In genomic region chr6:41519748-41520699, GRCh38 we compare ENCODE assay signal across 16 cellular contexts. TPM values are rescaled to one million over a fixed set of nuclear protein-coding genes. Genes with fewer than 3 reads are reported as not detected.
DNase-seq lines count a peak whose midpoint lies in the region; ATAC-seq, FAIRE-seq and TF ChIP-seq lines count a peak whose summit lies in the region.
"Had no signal": no experiment of that assay in that cellular context is flagged by ENCODE, and none has a peak within 500 bp of the region (broad histone marks: within the 10 kb centered on the region; RNA-seq: fewer than 3 reads in every experiment).

No MANE protein-coding gene starts in this region.

- ATAC-seq in GM21619 (IDR thresholded peaks at IDR 0.05; ENCODE audit: unreplicated experiment) = no peak
- ATAC-seq: T-cell had no signal

- no peak overlapping the region for H3K4me3 Mint-ChIP-seq in activated T-helper 1 cell treated with anti-CD3 and anti-CD28 coated beads, Interleukin-12 subunit alpha, Interleukin-12 subunit beta, Interleukin-2, Interleukin-4 antibody, amounts not matched to agents 30 ng/mL and 10 ng/mL and 1 ng/mL, durations not matched to agents 14 hours and 24 hours and 36 hours
- no peak overlapping the region for H3K4me3 Mint-ChIP-seq in glutamatergic neuron (ENCODE audit: unreplicated experiment)
- H3K4me3 Mint-ChIP-seq: memory B cell, T-cell had no signal

- H3K36me3 ChIP-seq in cardiac muscle cell = no peaks in the 10 kb centered on the region
- no peaks in the 10 kb centered on the region for H3K36me3 ChIP-seq in right atrium auricular region
- H3K36me3 ChIP-seq in H1 (ENCODE audit: control insufficient read depth in 2 of 4, insufficient read depth in 4 of 4, low read length in 3 of 4) = no peaks in the 10 kb centered on the region
- no peaks in the 10 kb centered on the region for H3K36me3 ChIP-seq in mucosa of rectum (ENCODE audit: control insufficient read depth in 2 of 2, insufficient read depth in 2 of 2, low read length in 2 of 2)
- H3K36me3 ChIP-seq: tibial artery had no signal

- H3K14ac ChIP-seq in H1 (ENCODE audit: insufficient read length) = no peak overlapping the region

- H3K27ac ChIP-seq in cardiac muscle cell (peak overlapping the region; percentile 68), right atrium auricular region (no peak overlapping the region), H1 (ENCODE audit: low read depth, low read length) (no peak overlapping the region), mucosa of rectum (ENCODE audit: low read depth in 2 of 2, low read length in 2 of 2) (peak overlapping the region; percentile 86 to 87)
- H3K27ac ChIP-seq: tibial artery had no signal

- CTCF ChIA-PET in H1 (lab: Charles Lee; ENCODE audit: partially characterized antibody) = interaction anchor here (0.6 to 2.5 kb wide), 14 partner anchors 9 to 169 kb away, joined by 3 to 11 read pairs (median 4); no protein-coding TSS in a partner anchor

- H2BK12ac ChIP-seq in H1 (ENCODE audit: low read depth, low read length) = no peak overlapping the region

- H3K27me3 Mint-ChIP-seq in activated T-helper 1 cell treated with anti-CD3 and anti-CD28 coated beads, Interleukin-12 subunit alpha, Interleukin-12 subunit beta, Interleukin-2, Interleukin-4 antibody, amounts not matched to agents 30 ng/mL and 10 ng/mL and 1 ng/mL, durations not matched to agents 14 hours and 24 hours and 36 hours (ENCODE audit: insufficient read depth) = peaks cover 34% of the 10 kb centered on the region
- H3K27me3 Mint-ChIP-seq in glutamatergic neuron (ENCODE audit: unreplicated experiment) = no peaks in the 10 kb centered on the region

- H4K20me1 ChIP-seq in H1 (replicated peaks in 1 of 2; ENCODE audit: control insufficient read depth in 1 of 2, insufficient read depth in 2 of 2, low read length in 2 of 2) = no peaks in the 10 kb centered on the region

- no peak for FAIRE-seq in H1 (lab: Jason Lieb, UNC)
- FAIRE-seq: frontal cortex had no signal

- no peak overlapping the region for H2AK5ac ChIP-seq in H1 (ENCODE audit: low read depth, low read length)

- no peak overlapping the region for H3K18ac ChIP-seq in H1 (ENCODE audit: extremely low read depth, low read length)

- no peaks in the 10 kb centered on the region for H3K27me3 ChIP-seq in cardiac muscle cell
- H3K27me3 ChIP-seq in right atrium auricular region = no peaks in the 10 kb centered on the region
- peaks cover 0 to 7% (median 0%) of the 10 kb centered on the region in 4 experiments; a peak in 2 of 7 replicates for H3K27me3 ChIP-seq in H1 (replicated peaks in 1 of 4; ENCODE audit: control insufficient read depth in 3 of 4, extremely low read depth in 1 of 4, insufficient read depth in 3 of 4, low read length in 3 of 4)
- peaks cover 0 to 5% of the 10 kb centered on the region in 2 donors for H3K27me3 ChIP-seq in mucosa of rectum (ENCODE audit: control insufficient read depth in 2 of 2, insufficient read depth in 2 of 2, low read length in 2 of 2)

- no peak overlapping the region for H3K4ac ChIP-seq in H1 (replicated peaks; ENCODE audit: insufficient read length, low read depth, low read length)

- DNase-seq in cardiac muscle cell (ENCODE audit: low read depth in 1 of 2, low spot score in 1 of 2) (no peak), right atrium auricular region (ENCODE audit: low spot score) (no peak), H1 (ENCODE audit: low read depth in 1 of 2, low spot score in 2 of 2) (no peak), foreskin fibroblast (no peak), glutamatergic neuron (no peak)
- DNase-seq in activated T-helper 1 cell treated with anti-CD3 and anti-CD28 coated beads, Interleukin-12 subunit alpha, Interleukin-12 subunit beta, Interleukin-2, Interleukin-4 antibody, amounts not matched to agents 30 ng/mL and 10 ng/mL and 1 ng/mL, durations not matched to agents 14 hours and 24 hours and 36 hours (ENCODE audit: low spot score) = no peak
- DNase-seq: activated CD8-positive, alpha-beta memory T cell treated with anti-CD3 and anti-CD28 coated beads for 24 hours; activated effector memory CD4-positive, alpha-beta T cell treated with Interleukin-2 at 50 U/mL for 16 hours; amygdala; Kasumi-1; T-cell; tibial artery had no signal

- H3K4me1 ChIP-seq in cardiac muscle cell (ENCODE audit: low read depth) (peaks cover 12% of the 10 kb centered on the region), right atrium auricular region (no peaks in the 10 kb centered on the region), H1 (replicated peaks in 1 of 4; ENCODE audit: control insufficient read depth in 3 of 4, insufficient read depth in 4 of 4, low read length in 3 of 4) (peaks cover 0 to 9% (median 2%) of the 10 kb centered on the region in 4 experiments; a peak in 3 of 7 replicates), mucosa of rectum (ENCODE audit: control insufficient read depth in 2 of 2, insufficient read depth in 2 of 2, low read length in 2 of 2) (peaks cover 19 to 27% of the 10 kb centered on the region in 2 donors)
- H3K4me1 ChIP-seq: tibial artery had no signal

- H3K4me1 Mint-ChIP-seq in activated T-helper 1 cell treated with anti-CD3 and anti-CD28 coated beads, Interleukin-12 subunit alpha, Interleukin-12 subunit beta, Interleukin-2, Interleukin-4 antibody, amounts not matched to agents 30 ng/mL and 10 ng/mL and 1 ng/mL, durations not matched to agents 14 hours and 24 hours and 36 hours (ENCODE audit: low read depth) = no peaks in the 10 kb centered on the region
- H3K4me1 Mint-ChIP-seq in glutamatergic neuron (ENCODE audit: low read depth, unreplicated experiment) = no peaks in the 10 kb centered on the region
- H3K4me1 Mint-ChIP-seq: memory B cell, T-cell had no signal

- no peak for TF ChIP-seq EP300 in H1 (IDR thresholded peaks at IDR 0.05; ENCODE audit: borderline replicate concordance in 1 of 2, low read depth in 2 of 2, low read length in 2 of 2)

- POLR2A ChIA-PET in H1 (lab: Charles Lee; ENCODE audit: partially characterized antibody) = interaction anchor here (0.7 kb wide), 1 partner anchor 16 kb away, joined by 3 read pairs; no protein-coding TSS in a partner anchor

- H3K4me3 ChIP-seq in cardiac muscle cell (no peak overlapping the region), right atrium auricular region (no peak overlapping the region), H1 (ENCODE audit: extremely low read depth in 1 of 4, insufficient read depth in 2 of 4, low read depth in 3 of 4, low read length in 4 of 4) (no peak overlapping the region), mucosa of rectum (ENCODE audit: low read length in 2 of 2) (no peak overlapping the region), foreskin fibroblast (ENCODE audit: low read depth in 1 of 2, low read length in 2 of 2) (no peak overlapping the region)
- H3K4me3 ChIP-seq: tibial artery had no signal

- H3K4me2 ChIP-seq in H1 (ENCODE audit: insufficient read depth in 1 of 2, low read depth in 2 of 2, low read length in 2 of 2) = no peak overlapping the region

- H3K23me2 ChIP-seq in H1 (ENCODE audit: low read depth, low read length) = no peaks in the 10 kb centered on the region

- H3K36me3 Mint-ChIP-seq in activated T-helper 1 cell treated with anti-CD3 and anti-CD28 coated beads, Interleukin-12 subunit alpha, Interleukin-12 subunit beta, Interleukin-2, Interleukin-4 antibody, amounts not matched to agents 30 ng/mL and 10 ng/mL and 1 ng/mL, durations not matched to agents 14 hours and 24 hours and 36 hours (ENCODE audit: low read depth) = no peaks in the 10 kb centered on the region
- H3K36me3 Mint-ChIP-seq in glutamatergic neuron (ENCODE audit: unreplicated experiment) = no peaks in the 10 kb centered on the region
- H3K36me3 Mint-ChIP-seq: memory B cell, T-cell had no signal

- H2BK20ac ChIP-seq in H1 (ENCODE audit: low read length) = no peak overlapping the region

- no peak overlapping the region for H2BK120ac ChIP-seq in H1 (replicated peaks; ENCODE audit: low read depth, low read length)

- TF ChIP-seq POLR2A in H1 (IDR thresholded peaks at IDR 0.05; ENCODE audit: control extremely low read depth in 1 of 2, low read depth in 2 of 2, low read length in 2 of 2) = no peak

- no peak overlapping the region for H4K91ac ChIP-seq in H1 (replicated peaks; ENCODE audit: insufficient read length, low read length)

- H2BK15ac ChIP-seq in H1 (ENCODE audit: low read length) = no peak overlapping the region

- no peaks in the 10 kb centered on the region for H3K9me3 Mint-ChIP-seq in activated T-helper 1 cell treated with anti-CD3 and anti-CD28 coated beads, Interleukin-12 subunit alpha, Interleukin-12 subunit beta, Interleukin-2, Interleukin-4 antibody, amounts not matched to agents 30 ng/mL and 10 ng/mL and 1 ng/mL, durations not matched to agents 14 hours and 24 hours and 36 hours
- peaks cover 2% of the 10 kb centered on the region for H3K9me3 Mint-ChIP-seq in glutamatergic neuron (ENCODE audit: unreplicated experiment)
- H3K9me3 Mint-ChIP-seq: memory B cell, T-cell had no signal

- intact Hi-C loops in activated T-helper 1 cell treated with anti-CD3 and anti-CD28 coated beads, Interleukin-12 subunit alpha, Interleukin-12 subunit beta, Interleukin-2, Interleukin-4 antibody, amounts not matched to agents 30 ng/mL and 10 ng/mL and 1 ng/mL, durations not matched to agents 14 hours and 24 hours and 36 hours (cut with micrococcal nuclease) = no loop called here

- 0 out of 2 replicates have a peak overlapping the region, but pooled peaks have one; percentile 31 for H4K8ac ChIP-seq in H1 (ENCODE audit: extremely low read depth, insufficient read depth, low read length)

- no peaks in the 10 kb centered on the region for H3K79me2 ChIP-seq in H1 (ENCODE audit: control insufficient read depth in 1 of 2, insufficient read depth in 2 of 2, low read length in 2 of 2)

- no peak for TF ChIP-seq CTCF in cardiac muscle cell (IDR thresholded peaks at IDR 0.05; ENCODE audit: low read depth, low read length)
- TF ChIP-seq CTCF in right atrium auricular region (IDR thresholded peaks at IDR 0.05) = no peak
- TF ChIP-seq CTCF in H1 (IDR thresholded peaks at IDR 0.05; ENCODE audit: control extremely low read depth in 1 of 3, insufficient read depth in 1 of 3, low read depth in 1 of 3, low read length in 3 of 3) = no peak
- TF ChIP-seq CTCF in foreskin fibroblast (IDR thresholded peaks at IDR 0.05; ENCODE audit: low read depth, low read length) = no peak
- no peak for TF ChIP-seq CTCF in glutamatergic neuron (IDR thresholded peaks at IDR 0.05; ENCODE audit: partially characterized antibody, unreplicated experiment)

- H3K79me1 ChIP-seq in H1 (ENCODE audit: low read depth, low read length) = no peaks in the 10 kb centered on the region

- H3K9me3 ChIP-seq in cardiac muscle cell (ENCODE audit: low read depth) (no peaks in the 10 kb centered on the region), right atrium auricular region (no peaks in the 10 kb centered on the region), H1 (ENCODE audit: insufficient read depth in 2 of 2, low read depth in 1 of 2, low read length in 1 of 2) (no peaks in the 10 kb centered on the region), mucosa of rectum (ENCODE audit: control insufficient read depth in 2 of 2, low read length in 2 of 2) (no peaks in the 10 kb centered on the region)
- H3K9me3 ChIP-seq: tibial artery had no signal

- no peak overlapping the region for H3K56ac ChIP-seq in H1 (replicated peaks; ENCODE audit: insufficient read length, low read depth, low read length)

- H3K27ac Mint-ChIP-seq in activated T-helper 1 cell treated with anti-CD3 and anti-CD28 coated beads, Interleukin-12 subunit alpha, Interleukin-12 subunit beta, Interleukin-2, Interleukin-4 antibody, amounts not matched to agents 30 ng/mL and 10 ng/mL and 1 ng/mL, durations not matched to agents 14 hours and 24 hours and 36 hours = no peak overlapping the region
- H3K27ac Mint-ChIP-seq in glutamatergic neuron (ENCODE audit: unreplicated experiment) = no peak overlapping the region
- H3K27ac Mint-ChIP-seq: memory B cell, T-cell had no signal

- TF ChIP-seq RAD21 in H1 (IDR thresholded peaks at IDR 0.05 in 1 of 2, conservative IDR thresholded peaks at IDR 0.05 in 1 of 2; ENCODE audit: low read depth in 2 of 2, low read length in 2 of 2) = no peak

- H2AFZ ChIP-seq in H1 (ENCODE audit: low read length) = no peak overlapping the region

- WGBS in H1 (ENCODE audit: extremely low coverage in 1 of 2, insufficient coverage in 1 of 2, insufficient read length in 1 of 2, insufficient replicate concordance in 2 of 2, low coverage in 1 of 2, low lambda C conversion rate in 2 of 2, missing lambda C conversion rate in 1 of 2), 2 experiments = 85% methylated on average over 8 of the region's 8 CpGs; no CpG with 5 or more reads in 1 of the 2 experiments

- no peak overlapping the region for H3K23ac ChIP-seq in H1 (ENCODE audit: insufficient read length)

- H3K9ac ChIP-seq in H1 (replicated peaks in 1 of 4; ENCODE audit: extremely low read depth in 1 of 4, low read depth in 3 of 4, low read length in 3 of 4) = no peak overlapping the region
- peak overlapping the region; percentile 47 to 65 for H3K9ac ChIP-seq in mucosa of rectum (ENCODE audit: low read depth in 1 of 2, low read length in 2 of 2)

- no peak overlapping the region for H4K5ac ChIP-seq in H1 (ENCODE audit: insufficient read length, low read depth, low read length)

- H2BK5ac ChIP-seq in H1 (ENCODE audit: low read depth, low read length) = no peak overlapping the region

RNA-seq across cellular contexts. Expression of gene FOXP4, which starts 26.2 kb away (rescaled TPM):
- total RNA-seq in cardiac muscle cell (24.5 and 29.0 TPM in 2 replicates), right atrium auricular region (10 to 100 TPM in 1 of 2 donors, 1 to 10 TPM in 1; 9.3 to 20.2 TPM), glutamatergic neuron (ENCODE audit: unreplicated experiment) (27.9 TPM)
- polyA plus RNA-seq in cardiac muscle cell (42.5 and 51.1 TPM in 2 replicates), H1 (2011; rRNA removed) (4.8 and 6.7 TPM in 2 replicates)
- 13.3 and 14.7 TPM in 2 replicates for total RNA-seq in H1 (2021; fragmentation: NEBNext Ultra II Directional; extraction: Animal tissue kit (Norgen Biotek cat#: 25700))
- polyA plus RNA-seq in H1 (2011; cell fraction: cytosol; rRNA removed) = 2.2 TPM
- 8.8 TPM for polyA plus RNA-seq in H1 (2011; cell fraction: nucleus; rRNA removed)
- 9.6 to 20.8 TPM (median 19.1 TPM) in 4 replicates for polyA plus RNA-seq in H1 (2012, experiment 1 of 2)
- polyA plus RNA-seq in H1 (2012, experiment 2 of 2) = 13.4 TPM
- polyA plus RNA-seq in H1 (2013, experiment 1 of 2) = 5.1 TPM
- polyA plus RNA-seq in H1 (2013, experiment 2 of 2) = 5.1 TPM
- 2.0 and 2.4 TPM in 2 replicates for polyA minus RNA-seq in H1 (2011; rRNA and poly(A)+ RNA removed)
- polyA minus RNA-seq in H1 (2011; cell fraction: cytosol; rRNA and poly(A)+ RNA removed) = 9.3 TPM
- 5.1 TPM for polyA minus RNA-seq in H1 (2011; cell fraction: nucleus; rRNA and poly(A)+ RNA removed)
- 21.6 and 24.0 TPM in 2 replicates for total RNA-seq in activated T-helper 1 cell treated with anti-CD3 and anti-CD28 coated beads, Interleukin-12 subunit alpha, Interleukin-12 subunit beta, Interleukin-2, Interleukin-4 antibody, amounts not matched to agents 30 ng/mL and 10 ng/mL and 1 ng/mL, durations not matched to agents 14 hours and 24 hours and 36 hours

Comparison
In these comparisons a context has a peak if more than half of its experiments do, and no peak if none do; other contexts are left out.
1. H3K27ac ChIP-seq: peak in cardiac muscle cell (single experiment) and mucosa of rectum (2 of 2); none in right atrium auricular region (0 of 2) and H1 (single experiment).
2. H3K9ac ChIP-seq: peak in mucosa of rectum (2 of 2); none in H1 (0 of 4).